19 cellular contexts compared by ENCODE assay signal in the genomic region with DNA sequence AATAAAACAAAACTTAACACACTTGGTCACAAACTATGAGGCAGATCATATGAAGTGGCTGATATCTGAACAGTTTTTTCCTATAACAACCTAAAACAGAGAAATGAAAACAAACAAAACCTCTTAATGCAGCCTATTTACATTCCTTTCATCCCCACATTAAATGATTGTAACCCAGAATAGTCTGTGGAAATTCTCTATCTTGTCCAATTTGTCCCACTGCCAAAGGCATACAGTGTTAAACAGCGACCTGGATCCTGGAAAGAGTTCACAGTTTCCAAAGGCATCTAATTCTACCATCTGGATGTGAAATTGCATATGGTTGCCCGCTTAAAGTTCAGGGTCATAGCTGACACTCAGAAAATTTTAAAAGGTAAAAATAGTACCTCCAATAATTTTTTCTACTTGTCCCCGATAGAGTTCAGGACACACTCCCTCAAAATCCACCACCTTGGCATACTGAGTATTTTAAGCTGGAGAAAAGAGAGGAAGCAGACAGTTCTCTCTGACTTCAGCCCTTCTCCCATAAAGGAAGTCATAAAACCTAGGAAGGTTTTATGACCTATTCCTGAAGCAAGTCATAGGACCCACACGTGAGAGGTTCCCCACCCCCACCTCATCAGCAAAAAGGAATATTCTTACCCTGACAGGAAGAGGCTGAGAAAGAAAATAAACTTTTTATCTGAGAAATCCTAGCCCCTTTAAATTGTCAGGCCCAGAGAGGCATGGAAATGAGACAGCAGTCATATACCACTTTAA.
DNase-seq lines count a peak whose midpoint lies in the region; ATAC-seq, FAIRE-seq and TF ChIP-seq lines count a peak whose summit lies in the region.
"Had no signal": no experiment of that assay in that cellular context is flagged by ENCODE, and none has a peak within 500 bp of the region (broad histone marks: within the 10 kb centered on the region; RNA-seq: fewer than 3 reads in every experiment).

No MANE protein-coding gene starts in this region.

- H3K4me1 ChIP-seq in pancreas, result peaks cover 0 to 3% (median 0%) of the 10 kb centered on the region in 3 donors

- WGBS in pancreas, 2 donors, result 36 to 63% methylated on average over 4 of the region's 4 CpGs

- intact Hi-C loops in CD14-positive monocyte (cut with micrococcal nuclease), result no loop called here
- intact Hi-C loops in pancreas (cut with DNase I), result no loop called here

- FAIRE-seq in endometrium (lab: Jason Lieb, UNC), result peak; percentile 94
- FAIRE-seq in pancreas (lab: Jason Lieb, UNC), result no peak
- FAIRE-seq: GM12878, GM18507 had no signal

- H3K4me3 ChIP-seq in pancreas, result no peak overlapping the region
- H3K4me3 ChIP-seq: GM12878, SJCRH30 had no signal

- H3K9me3 Mint-ChIP-seq in mesothelial cell of epicardium (peaks cover 20% of the 10 kb centered on the region), CD14-positive monocyte (peaks cover 0 to 7% (median 2%) of the 10 kb centered on the region in 7 donors)

- no peak overlapping the region for H3K4me3 Mint-ChIP-seq in mesothelial cell of epicardium
- no peak overlapping the region for H3K4me3 Mint-ChIP-seq in CD14-positive monocyte

- H3K27ac ChIP-seq in pancreas, result no peak overlapping the region
- H3K27ac ChIP-seq: RWPE1, SJCRH30 had no signal

- H3K9me3 ChIP-seq in pancreas, result no peaks in the 10 kb centered on the region

- in situ Hi-C loops in KBM-7 (cut with MboI; ENCODE audit: low pct_unique_long_range_greater_than_20kb, low sequenced_read_pairs), result no loop called here

- H3K4me1 Mint-ChIP-seq in mesothelial cell of epicardium (peaks cover 9% of the 10 kb centered on the region), CD14-positive monocyte (no peaks in the 10 kb centered on the region)

- H3K27ac Mint-ChIP-seq in mesothelial cell of epicardium (peak overlapping the region; percentile 39), CD14-positive monocyte (no peak overlapping the region)

- DNase-seq in KBM-7 (peak; percentile 21), mesothelial cell of epicardium (ENCODE audit: low spot score in 2 of 2, unreplicated experiment in 2 of 2) (no peak), CD14-positive monocyte (ENCODE audit: low spot score) (no peak), pancreas (no peak), NCI-H2227 treated with DMSO at 0.1 percent for 48 hours (lab: John Stamatoyannopoulos, UW) (no peak)
- DNase-seq: C1 segment of cervical spinal cord, H7, Kasumi-1, MV-4-11, NCI-H1417 treated with DMSO at 0.1 percent for 48 hours, NCI-H2029 treated with DMSO at 0.1 percent for 48 hours, NCI-H226, NCI-H526, SJCRH30 had no signal

- H3K27me3 ChIP-seq in pancreas, result no peaks in the 10 kb centered on the region
- H3K27me3 ChIP-seq: SJCRH30 had no signal

- TF ChIP-seq CTCF in mesothelial cell of epicardium (IDR thresholded peaks at IDR 0.05; ENCODE audit: unreplicated experiment), result no peak
- TF ChIP-seq CTCF in CD14-positive monocyte (IDR thresholded peaks at IDR 0.05), result no peak
- TF ChIP-seq CTCF in pancreas (IDR thresholded peaks at IDR 0.05), result no peak

- no peaks in the 10 kb centered on the region for H3K36me3 ChIP-seq in pancreas
- H3K36me3 ChIP-seq: SJCRH30 had no signal

- H3K27me3 Mint-ChIP-seq in mesothelial cell of epicardium (ENCODE audit: low read depth) (no peaks in the 10 kb centered on the region), CD14-positive monocyte (ENCODE audit: low read depth in 3 of 3) (peaks cover 0 to 1% (median 0%) of the 10 kb centered on the region in 3 donors)

- H3K36me3 Mint-ChIP-seq in mesothelial cell of epicardium (peaks cover 2% of the 10 kb centered on the region), CD14-positive monocyte (no peaks in the 10 kb centered on the region)

- no peak for ATAC-seq in pancreas
- no peak for ATAC-seq in SK-N-SH treated with all-trans-retinoic acid at 6 μM for 48 hours
- ATAC-seq: GM12878 had no signal

TF ChIP-seq in SK-N-SH treated with all-trans-retinoic acid at 6 μM for 48 hours, 23 proteins besides CTCF, POLR2A, EP300 and RAD21:
- no peak for TF ChIP-seq ISL1 (CRISPR knock-in tag; IDR thresholded peaks at IDR 0.05)
- TF ChIP-seq ZFP3 (CRISPR knock-in tag; IDR thresholded peaks at IDR 0.05), result no peak
- TF ChIP-seq RARB (CRISPR knock-in tag; IDR thresholded peaks at IDR 0.05), result no peak
- TF ChIP-seq ZNF70 (CRISPR knock-in tag; IDR thresholded peaks at IDR 0.05), result no peak
